ENCODE assay signal across 10 cellular contexts in genomic region chr20:62980970-62981369, GRCh38. TPM values are rescaled to one million over a fixed set of nuclear protein-coding genes. Genes with fewer than 3 reads are reported as not detected.
A peak's percentile ranks its signal among the peaks of the same experiment; 100 is the strongest.
DNase-seq lines count a peak whose midpoint lies in the region; ATAC-seq and TF ChIP-seq lines count a peak whose summit lies in the region.
"Had no signal": no experiment of that assay in that cellular context is flagged by ENCODE, and none has a peak within 500 bp of the region (broad histone marks: within the 10 kb centered on the region; RNA-seq: fewer than 3 reads in every experiment).

No MANE protein-coding gene starts in this region.

- intact Hi-C loops in natural killer cell (cut with micrococcal nuclease), result no loop called here
- intact Hi-C loops in testis (cut with DNase I; ENCODE audit: low total_unique reads), result no loop called here
- intact Hi-C loops in vagina (cut with DNase I), result no loop called here

- POLR2A ChIA-PET in RWPE1 (lab: Yijun Ruan, JAX; ENCODE audit: low non-redundant PET), result no interaction called here

- no peaks in the 10 kb centered on the region for H3K36me3 Mint-ChIP-seq in natural killer cell
- H3K36me3 Mint-ChIP-seq in natural killer cell treated with Interleukin-12 subunit alpha and Interleukin-12 subunit beta and Interleukin-15 and Interleukin-18, amount 100 ng/mL, for 72 hours, result no peaks in the 10 kb centered on the region

- peaks cover 27 to 47% of the 10 kb centered on the region in 2 donors for H3K27me3 Mint-ChIP-seq in natural killer cell (ENCODE audit: low read depth in 2 of 2)
- H3K27me3 Mint-ChIP-seq in natural killer cell treated with Interleukin-12 subunit alpha and Interleukin-12 subunit beta and Interleukin-15 and Interleukin-18, amount 100 ng/mL, for 72 hours, result peaks cover 7 to 19% of the 10 kb centered on the region in 2 donors

- H3K27me3 ChIP-seq in thymus (ENCODE audit: control insufficient read depth, insufficient read depth) (peaks cover 2% of the 10 kb centered on the region), testis (no peaks in the 10 kb centered on the region), vagina (no peaks in the 10 kb centered on the region)

- 2% methylated on average over 27 of the region's 28 CpGs for WGBS in thymus
- WGBS in testis, 2 donors, result 8 to 15% methylated on average over 18 to 28 of the region's 28 CpGs

- H3K9me3 Mint-ChIP-seq in natural killer cell, result no peaks in the 10 kb centered on the region
- H3K9me3 Mint-ChIP-seq in natural killer cell treated with Interleukin-12 subunit alpha and Interleukin-12 subunit beta and Interleukin-15 and Interleukin-18, amount 100 ng/mL, for 72 hours, result no peaks in the 10 kb centered on the region

- no peak overlapping the region for H3K27ac Mint-ChIP-seq in natural killer cell
- no peak overlapping the region for H3K27ac Mint-ChIP-seq in natural killer cell treated with Interleukin-12 subunit alpha and Interleukin-12 subunit beta and Interleukin-15 and Interleukin-18, amount 100 ng/mL, for 72 hours

- peak in 2 of 3 donors; percentile 30 to 42 for ATAC-seq in natural killer cell
- no peak for ATAC-seq in natural killer cell treated with Interleukin-12 subunit alpha and Interleukin-12 subunit beta and Interleukin-15 and Interleukin-18, amount 100 ng/mL, for 72 hours
- ATAC-seq: HCT116 had no signal

- peak overlapping the region; percentile 34 for H3K4me3 ChIP-seq in thymus (ENCODE audit: low read length)
- H3K4me3 ChIP-seq in testis, result peak overlapping the region in 1 of 2 donors; percentile 9
- no peak overlapping the region for H3K4me3 ChIP-seq in vagina

- TF ChIP-seq POLR2A in testis (IDR thresholded peaks at IDR 0.05) (no peak), vagina (IDR thresholded peaks at IDR 0.05) (no peak)

- H3K4me1 ChIP-seq in thymus (ENCODE audit: control insufficient read depth, insufficient read depth, low read length) (peaks cover 68% of the 10 kb centered on the region), testis (peaks cover 6% of the 10 kb centered on the region), vagina (no peaks in the 10 kb centered on the region)

- DNase-seq in natural killer cell (no peak), RWPE1 (ENCODE audit: low spot score) (peak; percentile 45), astrocyte of the hippocampus (ENCODE audit: low read depth, low spot score) (peak; percentile 58), AML-193 (lab: John Stamatoyannopoulos, UW) (no peak), testis (no peak), vagina (ENCODE audit: extremely low spot score in 2 of 2) (no peak)
- no peak for DNase-seq in natural killer cell treated with Interleukin-12 subunit alpha and Interleukin-12 subunit beta and Interleukin-15 and Interleukin-18, amount 100 ng/mL, for 72 hours (ENCODE audit: low spot score)

- no peak overlapping the region for H3K27ac ChIP-seq in RWPE1
- H3K27ac ChIP-seq in thymus (ENCODE audit: low read depth), result no peak overlapping the region
- H3K27ac ChIP-seq in testis, result no peak overlapping the region
- no peak overlapping the region for H3K27ac ChIP-seq in vagina

- peaks cover 30 to 53% of the 10 kb centered on the region in 2 donors for H3K4me1 Mint-ChIP-seq in natural killer cell
- H3K4me1 Mint-ChIP-seq in natural killer cell treated with Interleukin-12 subunit alpha and Interleukin-12 subunit beta and Interleukin-15 and Interleukin-18, amount 100 ng/mL, for 72 hours (ENCODE audit: low read depth in 2 of 2), result peaks cover 0 to 30% of the 10 kb centered on the region in 2 donors

- CTCF ChIA-PET in RWPE1 (lab: Yijun Ruan, JAX), result interaction anchor here (1.0 to 1.6 kb wide), 3 partner anchors 10 to 28 kb away, joined by 3 to 8 read pairs (median 6); no protein-coding TSS in a partner anchor

- H3K4me3 Mint-ChIP-seq in natural killer cell, result peak overlapping the region; percentile 45
- no peak overlapping the region for H3K4me3 Mint-ChIP-seq in natural killer cell treated with Interleukin-12 subunit alpha and Interleukin-12 subunit beta and Interleukin-15 and Interleukin-18, amount 100 ng/mL, for 72 hours

- TF ChIP-seq CTCF in natural killer cell (IDR thresholded peaks at IDR 0.05) (no peak), RWPE1 (conservative IDR thresholded peaks at IDR 0.05; ENCODE audit: low read depth) (no peak), testis (IDR thresholded peaks at IDR 0.05) (no peak), vagina (IDR thresholded peaks at IDR 0.05) (no peak)

- H3K36me3 ChIP-seq in thymus (ENCODE audit: control insufficient read depth, insufficient read depth) (no peaks in the 10 kb centered on the region), testis (ENCODE audit: low read depth, missing control alignments) (no peaks in the 10 kb centered on the region), vagina (no peaks in the 10 kb centered on the region)

- H3K9me3 ChIP-seq in thymus (ENCODE audit: control insufficient read depth) (no peaks in the 10 kb centered on the region), testis (no peaks in the 10 kb centered on the region), vagina (no peaks in the 10 kb centered on the region)

RNA-seq across cellular contexts. Expression of gene BHLHE23, which starts 25.8 kb away (rescaled TPM):
- total RNA-seq in natural killer cell (not detected), testis (1 to 10 TPM; 5.3 to 6.6 TPM), vagina (not detected)
- not detected for total RNA-seq in natural killer cell treated with Interleukin-12 subunit alpha and Interleukin-12 subunit beta and Interleukin-15 and Interleukin-18, amount 100 ng/mL, for 72 hours
- polyA plus RNA-seq in thymus (0.37 TPM), testis (ENCODE audit: insufficient read depth, low read depth, low replicate concordance) (not detected)
- total RNA-seq: endothelial cell of umbilical vein had no signal
- polyA plus RNA-seq: endothelial cell of umbilical vein had no signal

RNA-seq across cellular contexts. Expression of gene SLC17A9, which starts 28.5 kb away (rescaled TPM):
- total RNA-seq in natural killer cell (10 to 100 TPM; 22.3 to 24.0 (median 23.8) TPM), testis (1 to 10 TPM; 2.9 to 3.2 TPM), vagina (2.5 TPM)
- 100 to 1,000 TPM in 1 of 2 donors, 10 to 100 TPM in 1; 34.9 to 100 TPM for total RNA-seq in natural killer cell treated with Interleukin-12 subunit alpha and Interleukin-12 subunit beta and Interleukin-15 and Interleukin-18, amount 100 ng/mL, for 72 hours
- polyA plus RNA-seq in thymus (10.0 TPM), testis (ENCODE audit: insufficient read depth, low read depth, low replicate concordance) (2.1 TPM)

RNA-seq across cellular contexts. Expression of gene GID8, which starts 43.0 kb away (rescaled TPM):
- total RNA-seq in natural killer cell (10 to 100 TPM; 45.1 to 60.1 (median 53.1) TPM), testis (10 to 100 TPM; 41.9 to 42.6 TPM), vagina (30.2 TPM)
- 10 to 100 TPM; 34.9 to 35.5 TPM for total RNA-seq in natural killer cell treated with Interleukin-12 subunit alpha and Interleukin-12 subunit beta and Interleukin-15 and Interleukin-18, amount 100 ng/mL, for 72 hours
- polyA plus RNA-seq in thymus (24.0 TPM), testis (ENCODE audit: insufficient read depth, low read depth, low replicate concordance) (27.3 TPM)

RNA-seq across cellular contexts. Expression of gene DIDO1, which starts 54.7 kb away (rescaled TPM):
- total RNA-seq in natural killer cell, result 100 to 1,000 TPM in 1 of 3 donors, 10 to 100 TPM in 2; 79.5 to 116 (median 83.4) TPM
- total RNA-seq in natural killer cell treated with Interleukin-12 subunit alpha and Interleukin-12 subunit beta and Interleukin-15 and Interleukin-18, amount 100 ng/mL, for 72 hours, result 10 to 100 TPM; 57.6 to 81.1 TPM
- polyA plus RNA-seq in thymus, result 33.2 TPM
- 10 to 100 TPM; 98.6 to 99.7 TPM for total RNA-seq in testis
- polyA plus RNA-seq in testis (ENCODE audit: insufficient read depth, low read depth, low replicate concordance), result 50.5 TPM
- 58.7 TPM for total RNA-seq in vagina

Comparison
In these comparisons a context has a peak if more than half of its experiments do, and no peak if none do; other contexts are left out.
1. ATAC-seq: peak in natural killer cell (2 of 3); none in natural killer cell treated with Interleukin-12 subunit alpha and Interleukin-12 subunit beta and Interleukin-15 and Interleukin-18, amount 100 ng/mL, for 72 hours (0 of 2).
2. DNase-seq: peak in RWPE1 (single experiment) and astrocyte of the hippocampus (single experiment); none in natural killer cell (single experiment), natural killer cell treated with Interleukin-12 subunit alpha and Interleukin-12 subunit beta and Interleukin-15 and Interleukin-18, amount 100 ng/mL, for 72 hours (single experiment), AML-193 (0 of 2), testis (single experiment) and vagina (0 of 2).